In genomic region chr7:74657692-74658170, GRCh38 we compare ENCODE assay signal across 1 cellular context.
TF ChIP-seq lines count a peak whose summit lies in the region.

Gene GTF2I (plus strand): TSS chr7:74657718. CDS start chr7:74689129, 31,411 bp downstream.

TF ChIP-seq in GM12878, 131 proteins besides CTCF, POLR2A, EP300 and RAD21 (continued from another document):
- peak; percentile 30; the same call in 1 of the 2 replicates for TF ChIP-seq BCLAF1 (IDR thresholded peaks at IDR 0.05)
- TF ChIP-seq MEF2B (IDR thresholded peaks at IDR 0.05; ENCODE audit: partially characterized antibody, poor library complexity, severe bottlenecking) = no peak
- no peak for TF ChIP-seq TCF3 (IDR thresholded peaks at IDR 0.05; ENCODE audit: borderline replicate concordance, insufficient read depth, low read depth, low read length)
- peak; percentile 51; the same call in 1 of the 2 replicates for TF ChIP-seq ZNF207 (IDR thresholded peaks at IDR 0.05; ENCODE audit: borderline replicate concordance)
- TF ChIP-seq E2F4 (IDR thresholded peaks at IDR 0.05; ENCODE audit: low read depth, low read length) = no peak
- no peak for TF ChIP-seq SMARCA5 (IDR thresholded peaks at IDR 0.05)
- no peak for TF ChIP-seq MAX (IDR thresholded peaks at IDR 0.05; ENCODE audit: low read depth, low read length)
- no peak for TF ChIP-seq MEF2A (IDR thresholded peaks at IDR 0.05; ENCODE audit: insufficient read depth, low read depth, low read length)
- TF ChIP-seq RUNX3 (IDR thresholded peaks at IDR 0.05; ENCODE audit: low read length) = no peak
